In the genomic region with DNA sequence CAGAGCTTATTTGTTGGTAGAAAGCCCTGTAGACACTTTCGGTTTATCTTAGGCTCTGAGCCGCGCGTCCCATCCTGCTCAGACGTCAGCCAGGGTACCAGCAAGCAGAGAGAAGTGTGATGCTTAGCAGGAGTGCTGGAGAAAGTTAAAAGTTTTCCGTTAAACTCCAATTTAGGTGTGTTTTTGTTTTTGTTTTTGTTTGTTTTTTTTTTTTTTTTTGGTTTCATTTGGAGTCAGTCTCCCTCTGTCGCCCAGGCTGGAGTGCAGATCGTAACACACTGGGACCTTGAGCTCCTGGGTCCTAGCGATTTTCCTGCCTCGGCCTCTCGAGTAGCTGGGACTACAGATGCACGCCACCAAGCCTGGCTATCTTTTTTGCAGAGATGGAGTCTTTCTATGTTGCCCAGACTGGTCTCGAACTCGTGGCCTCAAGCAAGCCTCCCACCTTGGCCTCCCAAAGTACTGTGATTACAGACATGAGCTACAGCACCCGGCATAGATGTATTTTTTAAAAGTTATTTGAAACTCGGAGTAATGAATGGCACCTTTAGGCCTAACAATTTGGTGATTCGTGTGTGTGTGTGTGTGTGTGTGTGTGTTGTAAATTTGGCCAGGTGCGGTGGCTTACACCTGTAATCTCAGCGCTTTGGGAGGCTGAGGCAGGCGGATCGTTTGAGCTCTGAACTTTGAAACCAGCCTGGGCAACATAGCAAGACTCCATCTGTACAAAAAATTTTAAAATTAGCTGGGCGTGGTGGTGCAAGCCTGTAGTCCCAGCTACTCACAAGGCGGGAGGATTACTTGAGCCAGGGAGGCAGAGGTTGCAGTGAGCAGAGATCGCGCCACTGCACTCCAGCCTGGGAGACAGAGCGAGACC, we compare ENCODE assay signal across 7 cellular contexts. TPM values are rescaled to one million over a fixed set of nuclear protein-coding genes. Genes with fewer than 3 reads are reported as not detected.
DNase-seq lines count a peak whose midpoint lies in the region; ATAC-seq, FAIRE-seq and TF ChIP-seq lines count a peak whose summit lies in the region.

No MANE protein-coding gene starts in this region.

- H3K23ac ChIP-seq in mesenchymal stem cell (ENCODE audit: low read length in 2 of 2): no peak overlapping the region

- H3K4me1 ChIP-seq in K562 (replicated peaks in 1 of 2; ENCODE audit: control insufficient read depth in 2 of 2, insufficient read depth in 2 of 2, low read length in 2 of 2) (peaks cover 35 to 43% of the 10 kb centered on the region in 2 experiments), mesenchymal stem cell (ENCODE audit: control insufficient read depth, insufficient read depth, low read depth, low read length) (peaks cover 12% of the 10 kb centered on the region), vagina (peaks cover 21% of the 10 kb centered on the region)

- TSS peak; percentile 81 for BruUV-seq in K562 (replicated peaks; lab: Mats Ljungman, UMichigan)

- no peak overlapping the region for H2BK15ac ChIP-seq in mesenchymal stem cell (ENCODE audit: low read depth, poor library complexity, severe bottlenecking)

- CTCF ChIA-PET in K562 (lab: Yijun Ruan, JAX; ENCODE audit: low intra/inter-chr PET ratio): no interaction called here

- H3K9me3 ChIP-seq in K562 (replicated peaks; ENCODE audit: control insufficient read depth, insufficient read depth, low read depth, low read length) (no peaks in the 10 kb centered on the region), mesenchymal stem cell (ENCODE audit: control insufficient read depth, low read length) (no peaks in the 10 kb centered on the region), vagina (no peaks in the 10 kb centered on the region)

- H3K18ac ChIP-seq in mesenchymal stem cell (ENCODE audit: low read depth in 1 of 2, low read length in 2 of 2): peak overlapping the region in 1 of 2 experiments; percentile 85

- no peaks in the 10 kb centered on the region for H3K9me1 ChIP-seq in K562 (ENCODE audit: control insufficient read depth, insufficient read depth, low read length)

- DNase-seq in K562 (ENCODE audit: extremely low read depth in 1 of 4, low spot score in 3 of 4) (no peak), mesenchymal stem cell (peak; percentile 81), vagina (ENCODE audit: extremely low spot score in 2 of 2) (no peak), kidney tubule cell (ENCODE audit: low spot score) (no peak), NCI-H345 (lab: John Stamatoyannopoulos, UW) (no peak)

- H3K9ac ChIP-seq in K562 (ENCODE audit: insufficient read depth in 1 of 2, low read depth in 2 of 2, low read length in 2 of 2): peak overlapping the region; percentile 59 to 94
- H3K9ac ChIP-seq in mesenchymal stem cell (ENCODE audit: low read length): peak overlapping the region; percentile 77

- 0 out of 2 replicates have a peak, but pooled peaks have one; percentile 29 for TF ChIP-seq POLR2A in K562 (conservative IDR thresholded peaks at IDR 0.05)
- no peak for TF ChIP-seq POLR2A in vagina (IDR thresholded peaks at IDR 0.05)

- peaks cover 24% of the 10 kb centered on the region for H3K79me2 ChIP-seq in K562 (ENCODE audit: control insufficient read depth, insufficient read depth, low read length)

- POLR2A ChIA-PET in K562 (lab: Yijun Ruan, JAX): interaction anchor here (0.6 to 1.7 kb wide), 9 partner anchors 8 to 209 kb away, joined by 3 to 10 read pairs (median 4); no protein-coding TSS in a partner anchor

- no peak overlapping the region for H2BK5ac ChIP-seq in mesenchymal stem cell (ENCODE audit: low read depth, low read length, poor library complexity, severe bottlenecking)

- peak overlapping the region; percentile 84 for H3K4me3 ChIP-seq in K562
- peak overlapping the region; percentile 73 to 88 for H3K4me3 ChIP-seq in mesenchymal stem cell (ENCODE audit: insufficient read depth in 1 of 2, low read depth in 1 of 2, low read length in 2 of 2)
- H3K4me3 ChIP-seq in vagina: peak overlapping the region; percentile 91 to 99

- H3K36me3 ChIP-seq in K562 (ENCODE audit: control insufficient read depth, insufficient read depth, low read length) (no peaks in the 10 kb centered on the region; the same call in 2 of the 3 replicates), mesenchymal stem cell (ENCODE audit: control insufficient read depth in 1 of 2, insufficient read depth in 2 of 2, low read depth in 1 of 2, low read length in 2 of 2) (no peaks in the 10 kb centered on the region), vagina (no peaks in the 10 kb centered on the region)

- peak overlapping the region in 1 of 2 experiments; percentile 55 for H2BK12ac ChIP-seq in mesenchymal stem cell (ENCODE audit: low read length in 2 of 2)

- H3K4ac ChIP-seq in mesenchymal stem cell (ENCODE audit: low read depth in 1 of 2, low read length in 2 of 2): peak overlapping the region in 1 of 2 experiments; percentile 78

- 60% methylated on average over 26 of the region's 26 CpGs for WGBS in K562 (ENCODE audit: insufficient coverage, low coverage, missing lambda C conversion rate)
- WGBS in mesenchymal stem cell: 50% methylated on average over 23 of the region's 26 CpGs

- intact Hi-C loops in K562 (cut with micrococcal nuclease) (loop anchor here (5.0 kb wide), 1 partner anchor 68 kb away; no protein-coding TSS in a partner anchor), vagina (cut with DNase I) (no loop called here)

- ATAC-seq in GM19043 (IDR thresholded peaks at IDR 0.05; ENCODE audit: low read depth, unreplicated experiment) (peak; percentile 32), HG03571 (IDR thresholded peaks at IDR 0.05; ENCODE audit: unreplicated experiment) (peak; percentile 18), K562 (peak; percentile 28)

- in situ Hi-C loops in K562 (cut with MboI): no loop called here

- FAIRE-seq in K562 (lab: Jason Lieb, UNC): peak; percentile 79

- no peak overlapping the region for H2AK5ac ChIP-seq in mesenchymal stem cell (ENCODE audit: low read length, severe bottlenecking)

- H3K27ac ChIP-seq in K562 (ENCODE audit: extremely low read depth, low read depth, low read length) (peak overlapping the region; percentile 76), mesenchymal stem cell (ENCODE audit: low read length, poor library complexity, severe bottlenecking) (peak overlapping the region; percentile 10), vagina (peak overlapping the region; percentile 91)

- H3K79me1 ChIP-seq in mesenchymal stem cell (replicated peaks; ENCODE audit: low read length, poor library complexity, severe bottlenecking): peaks cover 12% of the 10 kb centered on the region

- H2BK120ac ChIP-seq in mesenchymal stem cell (ENCODE audit: low read depth, low read length): peak overlapping the region; percentile 64

- no peak overlapping the region for H4K91ac ChIP-seq in mesenchymal stem cell (ENCODE audit: low read length)

- no peak for TF ChIP-seq RAD21 in K562 (CRISPR knock-in tag; conservative IDR thresholded peaks at IDR 0.05 in 1 of 2, IDR thresholded peaks at IDR 0.05 in 1 of 2)

- H3K14ac ChIP-seq in mesenchymal stem cell (ENCODE audit: low read length in 2 of 2): no peak overlapping the region

- no peaks in the 10 kb centered on the region for H4K20me1 ChIP-seq in K562 (replicated peaks; ENCODE audit: control insufficient read depth, insufficient read depth, low read length)

- TF ChIP-seq CTCF in K562 (IDR thresholded peaks at IDR 0.05 in 2 of 3, conservative IDR thresholded peaks at IDR 0.05 in 1 of 3; ENCODE audit: insufficient read depth in 2 of 3, low read depth in 1 of 3, low read length in 3 of 3) (no peak), vagina (IDR thresholded peaks at IDR 0.05) (no peak)

- H2AFZ ChIP-seq in K562 (ENCODE audit: low read depth, low read length): peak overlapping the region; percentile 90
- peak overlapping the region; percentile 77 for H2AFZ ChIP-seq in mesenchymal stem cell (ENCODE audit: low read depth, low read length)

- no peak for TF ChIP-seq EP300 in K562 (IDR thresholded peaks at IDR 0.05; ENCODE audit: low read length)

- peak overlapping the region; percentile 87 for H4K8ac ChIP-seq in mesenchymal stem cell (ENCODE audit: low read length)

- H3K27me3 ChIP-seq in K562 (ENCODE audit: control insufficient read depth in 2 of 2, insufficient read depth in 2 of 2, low read length in 2 of 2): no peaks in the 10 kb centered on the region
- peaks cover 0 to 9% of the 10 kb centered on the region in 2 experiments for H3K27me3 ChIP-seq in mesenchymal stem cell (ENCODE audit: control insufficient read depth in 1 of 2, insufficient read depth in 1 of 2, low read length in 2 of 2)
- no peaks in the 10 kb centered on the region for H3K27me3 ChIP-seq in vagina

- peak overlapping the region; percentile 76 for H3K4me2 ChIP-seq in K562 (ENCODE audit: insufficient read depth, low read length)
- peak overlapping the region; percentile 99 for H3K4me2 ChIP-seq in mesenchymal stem cell (ENCODE audit: low read length, poor library complexity, severe bottlenecking)

RNA-seq across cellular contexts. Expression of a gene that starts 1.3 kb away (rescaled TPM):
- total RNA-seq in K562 (2011; cell fraction: chromatin; rRNA removed; ENCODE audit: low replicate concordance): 47.3 and 47.4 TPM in 2 replicates
- total RNA-seq in K562 (2011; cell fraction: nucleolus; rRNA removed): 26.8 and 28.3 TPM in 2 replicates
- total RNA-seq in K562 (2011; cell fraction: nucleoplasm; rRNA removed): 37.8 and 39.5 TPM in 2 replicates
- total RNA-seq in K562 (2014; rRNA removed) (5.8 and 9.1 TPM in 2 replicates), K562 (2014; rRNA removed; fragmentation: Illumina TruSeq; extraction: Trizol) (7.7 and 8.3 TPM in 2 replicates), K562 (2015; rRNA removed; fragmentation: Illumina TruSeq; extraction: Trizol) (9.5 and 10.4 TPM in 2 replicates), K562 (2021) (13.7 and 14.3 TPM in 2 replicates), vagina (17.7 TPM)
- polyA plus RNA-seq in K562 (2011; rRNA removed) (8.5 and 12.3 TPM in 2 replicates), K562 (2014; fragmentation: Illumina TruSeq; extraction: Trizol) (11.8 and 12.1 TPM in 2 replicates), K562 (2014; fragmentation: Nextera tagmentation; extraction: Ambion mirVana) (1 to 10 TPM; 2.4 to 2.6 TPM), K562 (2014; rRNA removed) (8.4 and 9.5 TPM in 2 replicates)
- polyA plus RNA-seq in K562 (2011; cell fraction: cytosol; rRNA removed): 10.5 and 17.5 TPM in 2 replicates
- 5.7 and 6.4 TPM in 2 replicates for polyA plus RNA-seq in K562 (2011; cell fraction: nucleus; rRNA removed)
- 9.7 and 26.7 TPM in 2 replicates for polyA plus RNA-seq in K562 (2012)
- polyA minus RNA-seq in K562 (2011; rRNA and poly(A)+ RNA removed): 15.6 and 28.2 TPM in 2 replicates
- polyA minus RNA-seq in K562 (2011; cell fraction: cytosol; rRNA and poly(A)+ RNA removed): 11.2 and 13.2 TPM in 2 replicates
- 3.8 and 5.5 TPM in 2 replicates for polyA minus RNA-seq in K562 (2011; cell fraction: nucleus; rRNA and poly(A)+ RNA removed)
- 13.3 TPM for polyA plus RNA-seq in mesenchymal stem cell (2013, experiment 1 of 2)
- polyA plus RNA-seq in mesenchymal stem cell (2013, experiment 2 of 2): 11.6 TPM

RNA-seq across cellular contexts. Expression of a gene that starts 32.0 kb away (rescaled TPM):
- 1.6 TPM in 1 of 2 replicates, not detected in the other for total RNA-seq in K562 (2011; cell fraction: chromatin; rRNA removed; ENCODE audit: low replicate concordance)
- 1.3 and 3.2 TPM in 2 replicates for total RNA-seq in K562 (2011; cell fraction: nucleolus; rRNA removed)
- 3.0 TPM in 1 of 2 replicates, not detected in the other for total RNA-seq in K562 (2011; cell fraction: nucleoplasm; rRNA removed)
- total RNA-seq in K562 (2014; rRNA removed): 3.0 and 9.1 TPM in 2 replicates
- total RNA-seq in K562 (2014; rRNA removed; fragmentation: Illumina TruSeq; extraction: Trizol): 5.9 and 8.9 TPM in 2 replicates
- total RNA-seq in K562 (2015; rRNA removed; fragmentation: Illumina TruSeq; extraction: Trizol): 8.2 and 9.1 TPM in 2 replicates
- total RNA-seq in K562 (2021): 8.1 and 8.4 TPM in 2 replicates
- 1.3 and 2.3 TPM in 2 replicates for polyA plus RNA-seq in K562 (2011; rRNA removed)
- 0.91 and 3.8 TPM in 2 replicates for polyA plus RNA-seq in K562 (2011; cell fraction: cytosol; rRNA removed)
- 1.4 TPM in 1 of 2 replicates, not detected in the other for polyA plus RNA-seq in K562 (2011; cell fraction: nucleus; rRNA removed)
- 1.5 and 7.1 TPM in 2 replicates for polyA plus RNA-seq in K562 (2012)
- polyA plus RNA-seq in K562 (2014; fragmentation: Illumina TruSeq; extraction: Trizol): 5.5 and 7.2 TPM in 2 replicates
- polyA plus RNA-seq in K562 (2014; fragmentation: Nextera tagmentation; extraction: Ambion mirVana): 10 to 100 TPM; 21.8 to 26.8 TPM
- 4.9 and 7.1 TPM in 2 replicates for polyA plus RNA-seq in K562 (2014; rRNA removed)
- 1.8 TPM in 1 of 2 replicates, not detected in the other for polyA minus RNA-seq in K562 (2011; rRNA and poly(A)+ RNA removed)
- not detected in 2 replicates for polyA minus RNA-seq in K562 (2011; cell fraction: cytosol; rRNA and poly(A)+ RNA removed)
- not detected in 2 replicates for polyA minus RNA-seq in K562 (2011; cell fraction: nucleus; rRNA and poly(A)+ RNA removed)
- 2.6 TPM for polyA plus RNA-seq in mesenchymal stem cell (2013, experiment 1 of 2)
- 2.3 TPM for polyA plus RNA-seq in mesenchymal stem cell (2013, experiment 2 of 2)
- total RNA-seq in vagina: not detected

Comparison
In these comparisons a context has a peak if more than half of its experiments do, and no peak if none do; other contexts are left out.
1. H3K27ac ChIP-seq: peak in every context shown above with its lines; median percentile 91 in vagina; 76 in K562; 10 in mesenchymal stem cell.